ENCODE assay signal across 25 cellular contexts in the genomic region with DNA sequence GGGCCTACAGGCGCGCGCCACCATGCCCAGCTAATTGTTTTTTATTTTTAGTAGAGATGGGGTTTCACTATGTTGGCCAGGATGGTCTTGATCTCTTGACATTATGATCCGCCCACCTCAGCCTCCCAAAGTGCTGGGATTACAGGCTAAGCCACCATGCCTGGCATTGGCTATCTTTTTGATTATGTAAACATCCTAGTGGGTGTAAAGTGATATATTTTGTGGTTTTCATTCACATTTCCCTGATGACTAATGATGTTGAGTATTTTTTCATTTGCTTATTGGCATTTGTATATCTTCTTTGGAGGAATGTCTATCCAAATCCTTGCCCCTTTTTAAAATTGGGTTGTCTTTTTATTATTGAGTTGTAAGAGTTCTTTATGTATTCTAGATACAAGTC. TPM values are rescaled to one million over a fixed set of nuclear protein-coding genes. Genes with fewer than 3 reads are reported as not detected.
DNase-seq lines count a peak whose midpoint lies in the region; ATAC-seq, FAIRE-seq and TF ChIP-seq lines count a peak whose summit lies in the region.
"Had no signal": no experiment of that assay in that cellular context is flagged by ENCODE, and none has a peak within 500 bp of the region (broad histone marks: within the 10 kb centered on the region; RNA-seq: fewer than 3 reads in every experiment).

No MANE protein-coding gene starts in this region.

- no peaks in the 10 kb centered on the region for H3K9me3 ChIP-seq in astrocyte (ENCODE audit: insufficient read depth, low read depth, low read length)
- H3K9me3 ChIP-seq: colonic mucosa, thyroid gland had no signal

- H3K27me3 ChIP-seq in astrocyte (ENCODE audit: insufficient read depth, low read length), result no peaks in the 10 kb centered on the region
- H3K27me3 ChIP-seq: colonic mucosa, thyroid gland had no signal

- H3K36me3 ChIP-seq in astrocyte (ENCODE audit: insufficient read depth, low read length), result no peaks in the 10 kb centered on the region
- H3K36me3 ChIP-seq: colonic mucosa, thyroid gland had no signal

- H3K4me1 ChIP-seq in astrocyte (ENCODE audit: insufficient read depth, low read length), result no peaks in the 10 kb centered on the region
- H3K4me1 ChIP-seq: colonic mucosa had no signal

- no peak overlapping the region for H3K9ac ChIP-seq in astrocyte (ENCODE audit: low read length)

- H3K9me3 Mint-ChIP-seq in astrocyte (ENCODE audit: unreplicated experiment), result no peaks in the 10 kb centered on the region
- H3K9me3 Mint-ChIP-seq in type B pancreatic cell, result peaks cover 8% of the 10 kb centered on the region

- H2AFZ ChIP-seq in astrocyte (ENCODE audit: low read depth, low read length), result no peak overlapping the region

- H3K27ac Mint-ChIP-seq in astrocyte (ENCODE audit: unreplicated experiment) (no peak overlapping the region), type B pancreatic cell (no peak overlapping the region)
- H3K27ac Mint-ChIP-seq: activated naive CD8-positive, alpha-beta T cell treated with anti-CD3 and anti-CD28 coated beads, Interleukin-2, amount 50 U/mL, for 24 hours; natural killer cell treated with Interleukin-12 subunit alpha and Interleukin-12 subunit beta and Interleukin-15 and Interleukin-18, amount 100 ng/mL, for 72 hours; stimulated activated naive CD8-positive, alpha-beta T cell treated with anti-CD3 and anti-CD28 coated beads, Interleukin-15, amount 100 ng/mL, for 72 hours had no signal

- no peak overlapping the region for H3K4me3 ChIP-seq in astrocyte (ENCODE audit: insufficient read depth, low read depth, low read length)
- H3K4me3 ChIP-seq: colonic mucosa, thyroid gland had no signal

- peaks cover 4% of the 10 kb centered on the region for H3K4me1 Mint-ChIP-seq in astrocyte (ENCODE audit: low read depth, unreplicated experiment)
- H3K4me1 Mint-ChIP-seq in type B pancreatic cell (ENCODE audit: unreplicated experiment), result peaks cover 5% of the 10 kb centered on the region

- FAIRE-seq in astrocyte (lab: Jason Lieb, UNC) (no peak), urothelium cell line (lab: Jason Lieb, UNC) (no peak)
- FAIRE-seq: GM18507, keratinocyte had no signal

- H3K27ac ChIP-seq in astrocyte (ENCODE audit: low read depth, low read length), result no peak overlapping the region
- H3K27ac ChIP-seq: colonic mucosa, thyroid gland had no signal

- no peak for ATAC-seq in GM18870 (IDR thresholded peaks at IDR 0.05; ENCODE audit: unreplicated experiment)
- ATAC-seq: activated naive CD8-positive, alpha-beta T cell treated with anti-CD3 and anti-CD28 coated beads, Interleukin-2, amount 50 U/mL, for 24 hours; esophagus mucosa; natural killer cell treated with Interleukin-12 subunit alpha and Interleukin-12 subunit beta and Interleukin-15 and Interleukin-18, amount 100 ng/mL, for 72 hours; right cardiac atrium; stimulated activated naive CD8-positive, alpha-beta T cell treated with anti-CD3 and anti-CD28 coated beads, Interleukin-15, amount 100 ng/mL, for 72 hours had no signal

- peaks cover 18% of the 10 kb centered on the region for H3K36me3 Mint-ChIP-seq in astrocyte (ENCODE audit: low read depth, unreplicated experiment)
- H3K36me3 Mint-ChIP-seq in type B pancreatic cell, result peaks cover 38% of the 10 kb centered on the region
- H3K36me3 Mint-ChIP-seq: natural killer cell treated with Interleukin-12 subunit alpha and Interleukin-12 subunit beta and Interleukin-15 and Interleukin-18, amount 100 ng/mL, for 72 hours had no signal

- H3K4me3 Mint-ChIP-seq in astrocyte (ENCODE audit: unreplicated experiment) (no peak overlapping the region), type B pancreatic cell (no peak overlapping the region)
- H3K4me3 Mint-ChIP-seq: activated naive CD8-positive, alpha-beta T cell treated with anti-CD3 and anti-CD28 coated beads, Interleukin-2, amount 50 U/mL, for 24 hours; natural killer cell treated with Interleukin-12 subunit alpha and Interleukin-12 subunit beta and Interleukin-15 and Interleukin-18, amount 100 ng/mL, for 72 hours; stimulated activated naive CD8-positive, alpha-beta T cell treated with anti-CD3 and anti-CD28 coated beads, Interleukin-15, amount 100 ng/mL, for 72 hours had no signal

- H3K79me2 ChIP-seq in astrocyte (ENCODE audit: insufficient read depth, low read length), result peaks cover 21% of the 10 kb centered on the region

- peaks cover 14% of the 10 kb centered on the region for H4K20me1 ChIP-seq in astrocyte (ENCODE audit: insufficient read depth, low read length)

- DNase-seq in ELR (ENCODE audit: low read depth) (peak; percentile 72), HT1080 (ENCODE audit: low read depth) (peak; percentile 68), astrocyte (ENCODE audit: low read depth) (peak; percentile 28), iris pigment epithelial cell (ENCODE audit: low read depth) (peak; percentile 69), urothelium cell line (ENCODE audit: low spot score) (no peak), type B pancreatic cell (ENCODE audit: extremely low spot score, unreplicated experiment) (no peak)
- no peak for DNase-seq in activated CD8-positive, alpha-beta memory T cell treated with anti-CD3 and anti-CD28 coated beads, Interleukin-2, amount 50 U/mL, for 48 hours
- DNase-seq: activated CD8-positive, alpha-beta memory T cell treated with anti-CD3 and anti-CD28 coated beads, Interleukin-2, amount 50 U/mL, for 4 hours; activated effector memory CD4-positive, alpha-beta T cell treated with anti-CD3 and anti-CD28 coated beads, Interleukin-2, amount 50 U/mL, for 16 hours; activated naive CD8-positive, alpha-beta T cell treated with anti-CD3 and anti-CD28 coated beads, Interleukin-2, amount 50 U/mL, for 24 hours; CD4-positive, alpha-beta memory T cell; colonic mucosa; DMS 273 treated with DMSO at 0.1 percent for 48 hours; GDM1; GOT3; Karpas-422; NCI-H1930; right cardiac atrium; stimulated activated naive CD8-positive, alpha-beta T cell treated with anti-CD3 and anti-CD28 coated beads, Interleukin-15, amount 100 ng/mL, for 72 hours; thyroid gland had no signal

- TF ChIP-seq CTCF in astrocyte (IDR thresholded peaks at IDR 0.05; ENCODE audit: insufficient read depth, low read depth, low read length) (no peak), type B pancreatic cell (conservative IDR thresholded peaks at IDR 0.05) (no peak)

- H3K27me3 Mint-ChIP-seq in astrocyte (ENCODE audit: low read depth, unreplicated experiment), result no peaks in the 10 kb centered on the region
- H3K27me3 Mint-ChIP-seq in type B pancreatic cell, result no peaks in the 10 kb centered on the region
- H3K27me3 Mint-ChIP-seq: activated naive CD8-positive, alpha-beta T cell treated with anti-CD3 and anti-CD28 coated beads, Interleukin-2, amount 50 U/mL, for 24 hours; CD4-positive, alpha-beta memory T cell; natural killer cell treated with Interleukin-12 subunit alpha and Interleukin-12 subunit beta and Interleukin-15 and Interleukin-18, amount 100 ng/mL, for 72 hours; stimulated activated naive CD8-positive, alpha-beta T cell treated with anti-CD3 and anti-CD28 coated beads, Interleukin-15, amount 100 ng/mL, for 72 hours had no signal

- H3K4me2 ChIP-seq in astrocyte (ENCODE audit: low read length), result no peak overlapping the region

RNA-seq across cellular contexts. Expression of gene CREBL2, which starts 16.3 kb away (rescaled TPM):
- total RNA-seq in HT1080 (2014; rRNA removed; shearing (Covaris generic)), result 25.4 and 26.8 TPM in 2 replicates
- 19.9 and 20.5 TPM in 2 replicates for polyA plus RNA-seq in HT1080 (2015; cell fraction: cytosol; rRNA removed)
- polyA plus RNA-seq in HT1080 (2015; cell fraction: nucleus; rRNA removed), result 10.3 and 11.8 TPM in 2 replicates
- total RNA-seq in astrocyte (13.9 and 14.8 TPM in 2 replicates), type B pancreatic cell (ENCODE audit: low replicate concordance) (11.9 and 21.4 TPM in 2 replicates)

Comparison
In these comparisons a context has a peak if more than half of its experiments do, and no peak if none do; other contexts are left out.
1. DNase-seq: peak in ELR (single experiment), HT1080 (single experiment), astrocyte (single experiment) and iris pigment epithelial cell (single experiment); none in urothelium cell line (single experiment), type B pancreatic cell (single experiment) and activated CD8-positive, alpha-beta memory T cell treated with anti-CD3 and anti-CD28 coated beads, Interleukin-2, amount 50 U/mL, for 48 hours (single experiment).